Comparison of ENCODE assay signal across 8 cellular contexts in the genomic region with DNA sequence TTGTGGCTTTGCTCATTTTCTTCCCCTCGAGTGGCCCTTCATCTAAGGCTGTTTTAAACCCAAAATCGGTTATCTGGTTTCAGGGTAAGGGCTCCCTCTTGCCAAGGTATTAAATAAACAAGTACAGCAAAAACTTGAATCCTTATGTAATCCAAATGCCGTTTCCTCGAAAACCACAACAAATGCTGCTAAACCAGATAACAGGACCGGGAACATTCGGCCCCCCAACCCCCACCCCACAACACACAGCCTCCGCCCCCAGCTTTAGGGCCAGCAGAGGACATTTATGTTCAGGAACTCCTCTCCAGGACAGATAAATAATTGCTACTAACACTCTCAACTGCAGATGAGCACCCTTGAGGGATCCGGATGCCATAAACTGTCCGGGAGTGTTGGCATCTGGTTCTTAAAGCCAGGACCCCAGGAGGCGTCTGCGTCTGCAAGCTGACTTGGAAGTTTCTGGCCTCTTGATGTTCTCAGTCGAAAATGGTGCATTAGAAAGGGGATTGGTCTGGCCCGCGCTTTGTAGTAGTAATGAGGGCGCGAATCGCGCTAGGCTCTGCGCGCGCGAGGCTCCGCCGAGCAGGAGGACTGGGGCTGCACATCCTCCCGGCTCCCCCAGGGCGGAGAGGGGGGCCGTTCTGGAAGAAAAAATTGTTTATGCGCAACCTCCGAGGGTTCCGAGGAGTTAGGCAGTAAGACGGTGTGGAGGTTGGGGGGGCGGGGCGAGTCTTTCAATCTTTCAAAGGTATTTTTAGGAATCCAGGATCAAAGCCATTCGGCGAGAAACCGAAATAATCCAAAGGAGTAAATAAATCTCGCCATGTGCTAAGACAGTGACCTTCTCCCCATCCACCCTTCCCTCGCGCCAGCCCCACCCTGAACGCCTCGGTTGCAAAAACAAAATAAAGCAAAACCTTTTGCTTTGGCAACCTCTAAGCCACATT. TPM values are rescaled to one million over a fixed set of nuclear protein-coding genes. Genes with fewer than 3 reads are reported as not detected.
DNase-seq lines count a peak whose midpoint lies in the region; ATAC-seq and TF ChIP-seq lines count a peak whose summit lies in the region.

No MANE protein-coding gene starts in this region.

- ATAC-seq in CD4-positive, CD25-positive, alpha-beta regulatory T cell (ENCODE audit: low read depth in 2 of 2), result no peak
- ATAC-seq in IMR-90 (ENCODE audit: low read depth) (no peak), HG02678 (IDR thresholded peaks at IDR 0.05; ENCODE audit: unreplicated experiment) (no peak)

- CTCF ChIA-PET in IMR-90 (lab: Yijun Ruan, JAX), result no interaction called here

- H3K4me1 Mint-ChIP-seq in CD4-positive, CD25-positive, alpha-beta regulatory T cell, result peaks cover 11 to 46% (median 29%) of the 10 kb centered on the region in 4 donors
- peaks cover 28% of the 10 kb centered on the region for H3K4me1 Mint-ChIP-seq in progenitor cell of endocrine pancreas (ENCODE audit: low read depth)

- H3K27me3 ChIP-seq in CD4-positive, CD25-positive, alpha-beta regulatory T cell (ENCODE audit: control insufficient read depth, insufficient read depth, low read length), result peaks cover 28% of the 10 kb centered on the region
- H3K27me3 ChIP-seq in IMR-90 (ENCODE audit: control insufficient read depth, insufficient read depth, low read length), result no peaks in the 10 kb centered on the region
- H3K27me3 ChIP-seq in adrenal gland, result no peaks in the 10 kb centered on the region
- no peaks in the 10 kb centered on the region for H3K27me3 ChIP-seq in right atrium auricular region

- WGBS in IMR-90 (ENCODE audit: extremely low coverage in 2 of 2, insufficient read length in 1 of 2), 2 experiments, result 0% methylated on average over 12 of the region's 41 CpGs; no CpG with 5 or more reads in 1 of the 2 experiments
- WGBS in adrenal gland, 4 donors, result 7 to 19% (median 8%) methylated on average over 35 to 41 of the region's 41 CpGs

- H3K27ac Mint-ChIP-seq in CD4-positive, CD25-positive, alpha-beta regulatory T cell, result peak overlapping the region in 2 of 3 donors; percentile 25 to 63
- peak overlapping the region; percentile 99 for H3K27ac Mint-ChIP-seq in progenitor cell of endocrine pancreas

- H4K5ac ChIP-seq in IMR-90 (ENCODE audit: low read depth, low read length), result 0 out of 2 replicates have a peak overlapping the region, but pooled peaks have one; percentile 8

- peaks cover 70% of the 10 kb centered on the region for H3K27me3 Mint-ChIP-seq in CD4-positive, CD25-positive, alpha-beta regulatory T cell
- H3K27me3 Mint-ChIP-seq in progenitor cell of endocrine pancreas, result no peaks in the 10 kb centered on the region

- H3K4me3 Mint-ChIP-seq in CD4-positive, CD25-positive, alpha-beta regulatory T cell, result peak overlapping the region; percentile 74 to 82 (median 82)
- H3K4me3 Mint-ChIP-seq in progenitor cell of endocrine pancreas (ENCODE audit: low read depth), result peak overlapping the region; percentile 77

- peak overlapping the region; percentile 72 for H2BK5ac ChIP-seq in IMR-90 (ENCODE audit: low read depth, low read length, poor library complexity, severe bottlenecking)

- H2BK15ac ChIP-seq in IMR-90 (ENCODE audit: low read depth, low read length), result 0 out of 3 replicates have a peak overlapping the region, but pooled peaks have one; percentile 19

- no peaks in the 10 kb centered on the region for H3K9me1 ChIP-seq in IMR-90 (ENCODE audit: insufficient read depth, low read length)

- peak overlapping the region; percentile 80 for H3K4me2 ChIP-seq in IMR-90 (ENCODE audit: low read depth, low read length)

- H3K9me3 ChIP-seq in CD4-positive, CD25-positive, alpha-beta regulatory T cell (ENCODE audit: control insufficient read depth in 2 of 2, low read length in 2 of 2), result peaks cover 15 to 22% of the 10 kb centered on the region in 2 experiments
- H3K9me3 ChIP-seq in IMR-90 (ENCODE audit: control insufficient read depth, insufficient read depth, low read length), result peaks cover 4% of the 10 kb centered on the region
- no peaks in the 10 kb centered on the region for H3K9me3 ChIP-seq in adrenal gland (replicated peaks in 1 of 3)
- H3K9me3 ChIP-seq in right atrium auricular region, result peaks cover 7 to 15% of the 10 kb centered on the region in 2 donors

- intact Hi-C loops in IMR-90 (cut with micrococcal nuclease), result loop anchor here (1.0 to 2.0 kb wide), 4 partner anchors 44 to 259 kb away; no protein-coding TSS in a partner anchor
- intact Hi-C loops in adrenal gland (cut with DNase I), result loop anchor here in 1 of 2 donors (10.0 kb wide), 1 partner anchor 153 kb away; no protein-coding TSS in a partner anchor

- peak overlapping the region; percentile 92 for H2BK120ac ChIP-seq in IMR-90 (ENCODE audit: low read depth, low read length)

- H4K20me1 ChIP-seq in IMR-90 (ENCODE audit: insufficient read depth, low read length), result peaks cover 10% of the 10 kb centered on the region; the same call in 1 of the 2 replicates

- H3K79me1 ChIP-seq in IMR-90 (ENCODE audit: low read depth in 1 of 2, low read length in 2 of 2), result peaks cover 0 to 6% of the 10 kb centered on the region in 2 experiments; a peak in 1 of 4 replicates

- no peaks in the 10 kb centered on the region for H3K36me3 ChIP-seq in CD4-positive, CD25-positive, alpha-beta regulatory T cell (ENCODE audit: control insufficient read depth, insufficient read depth, low read length)
- H3K36me3 ChIP-seq in IMR-90 (ENCODE audit: control insufficient read depth, insufficient read depth, low read length) (peaks cover 1% of the 10 kb centered on the region; the same call in 1 of the 2 replicates), adrenal gland (replicated peaks in 1 of 2) (no peaks in the 10 kb centered on the region), right atrium auricular region (no peaks in the 10 kb centered on the region)

- TF ChIP-seq POLR2A in IMR-90 (IDR thresholded peaks at IDR 0.05; ENCODE audit: low read depth, low read length) (peak; percentile 82), adrenal gland (IDR thresholded peaks at IDR 0.05) (peak; percentile 12 to 45)

- H3K23ac ChIP-seq in IMR-90 (ENCODE audit: low read depth, low read length), result peak overlapping the region; percentile 82

- 0 out of 2 replicates have a peak, but pooled peaks have one; percentile 13 for TF ChIP-seq RAD21 in IMR-90 (IDR thresholded peaks at IDR 0.05; ENCODE audit: low read length)

- peak overlapping the region; percentile 10; the same call in 1 of the 2 replicates for H3K14ac ChIP-seq in IMR-90 (replicated peaks; ENCODE audit: low read depth, low read length)

- no peak overlapping the region for H3K27ac ChIP-seq in CD4-positive, CD25-positive, alpha-beta regulatory T cell (ENCODE audit: insufficient read depth, low read length, poor library complexity, severe bottlenecking)
- H3K27ac ChIP-seq in IMR-90 (ENCODE audit: insufficient read depth, low read length) (peak overlapping the region; percentile 76), adrenal gland (peak overlapping the region; percentile 24 to 97 (median 97)), right atrium auricular region (peak overlapping the region; percentile 98)

- H2AK5ac ChIP-seq in IMR-90 (ENCODE audit: low read depth, low read length), result peak overlapping the region; percentile 28

- H3K9me3 Mint-ChIP-seq in CD4-positive, CD25-positive, alpha-beta regulatory T cell, result peaks cover 3 to 23% (median 9%) of the 10 kb centered on the region in 7 donors
- peaks cover 11% of the 10 kb centered on the region for H3K9me3 Mint-ChIP-seq in progenitor cell of endocrine pancreas (ENCODE audit: low read depth)

- peak overlapping the region; percentile 59 for H3K4me3 ChIP-seq in CD4-positive, CD25-positive, alpha-beta regulatory T cell (ENCODE audit: low read depth, low read length)
- H3K4me3 ChIP-seq in IMR-90 (ENCODE audit: insufficient read depth, low read depth, low read length) (peak overlapping the region; percentile 11), adrenal gland (peak overlapping the region in 2 of 4 donors; percentile 39 to 70), right atrium auricular region (peak overlapping the region; percentile 36 to 65)

- peak overlapping the region; percentile 82 for H4K91ac ChIP-seq in IMR-90 (ENCODE audit: insufficient read depth, low read depth, low read length)

- H3K56ac ChIP-seq in IMR-90 (ENCODE audit: extremely low read depth, insufficient read depth, low read length), result peak overlapping the region; percentile 73; the same call in 1 of the 2 replicates

- no TSS peak for BruUV-seq in IMR-90 (replicated peaks; lab: Mats Ljungman, UMichigan)

- H3K9ac ChIP-seq in IMR-90 (ENCODE audit: low read depth, low read length), result peak overlapping the region; percentile 43

- H2BK20ac ChIP-seq in IMR-90 (ENCODE audit: low read depth, low read length), result peak overlapping the region; percentile 73

- POLR2A ChIA-PET in IMR-90 (lab: Charles Lee; ENCODE audit: unreplicated experiment), result no interaction called here

- H2AK9ac ChIP-seq in IMR-90 (replicated peaks; ENCODE audit: low read depth, low read length, poor library complexity), result peak overlapping the region; percentile 71

- peak overlapping the region; percentile 85 for H2AFZ ChIP-seq in IMR-90 (replicated peaks; ENCODE audit: low read length, poor library complexity)

- dilution Hi-C loops in IMR-90 (cut with HindIII; ENCODE audit: low sequenced_read_pairs, unreplicated experiment), result no loop called here

- DNase-seq in CD4-positive, CD25-positive, alpha-beta regulatory T cell, result peak in 1 of 3 donors; percentile 38
- DNase-seq in IMR-90, result peak; percentile 54
- peak; percentile 94 for DNase-seq in OCI-M1 (lab: John Stamatoyannopoulos, UW)
- DNase-seq in adrenal gland, result peak; percentile 49 to 81 (median 61)
- DNase-seq in right atrium auricular region (ENCODE audit: low spot score), result peak; percentile 74
- DNase-seq in progenitor cell of endocrine pancreas (ENCODE audit: low spot score, unreplicated experiment), result no peak
- DNase-seq in LoVo (ENCODE audit: low spot score), result no peak

- H3K4me1 ChIP-seq in CD4-positive, CD25-positive, alpha-beta regulatory T cell (ENCODE audit: control insufficient read depth, insufficient read depth, low read length, poor library complexity, severe bottlenecking), result peaks cover 51% of the 10 kb centered on the region
- H3K4me1 ChIP-seq in IMR-90 (ENCODE audit: control insufficient read depth, insufficient read depth, low read length), result peaks cover 14% of the 10 kb centered on the region
- H3K4me1 ChIP-seq in adrenal gland (replicated peaks in 1 of 2), result peaks cover 23 to 28% of the 10 kb centered on the region in 2 donors
- peaks cover 0 to 47% of the 10 kb centered on the region in 2 donors for H3K4me1 ChIP-seq in right atrium auricular region

- TF ChIP-seq CTCF in IMR-90 (conservative IDR thresholded peaks at IDR 0.05; ENCODE audit: low read depth, low read length) (no peak), adrenal gland (IDR thresholded peaks at IDR 0.05) (peak in 2 of 6 experiments; percentile 14), right atrium auricular region (IDR thresholded peaks at IDR 0.05) (peak in 1 of 2 donors; percentile 11), progenitor cell of endocrine pancreas (IDR thresholded peaks at IDR 0.05; ENCODE audit: unreplicated experiment) (no peak)

- peak overlapping the region; percentile 12; the same call in 1 of the 2 replicates for H3K18ac ChIP-seq in IMR-90 (ENCODE audit: low read depth, low read length)

- peak overlapping the region; percentile 70 to 79; a peak in 3 of 4 replicates for H4K8ac ChIP-seq in IMR-90 (ENCODE audit: low read depth in 2 of 2, low read length in 2 of 2)

- in situ Hi-C loops in IMR-90 (cut with MboI; ENCODE audit: low sequenced_read_pairs), result loop anchor here (10.0 to 25.0 kb wide), 4 partner anchors 133 to 1566 kb away; no protein-coding TSS in a partner anchor

- peak overlapping the region; percentile 90 for H3K4ac ChIP-seq in IMR-90 (ENCODE audit: low read depth, low read length)

- no peaks in the 10 kb centered on the region for H3K36me3 Mint-ChIP-seq in CD4-positive, CD25-positive, alpha-beta regulatory T cell
- peaks cover 18% of the 10 kb centered on the region for H3K36me3 Mint-ChIP-seq in progenitor cell of endocrine pancreas (ENCODE audit: insufficient read depth)

RNA-seq across cellular contexts. Expression of gene ID2, which starts 3.9 kb away (rescaled TPM):
- 55.9 TPM for total RNA-seq in CD4-positive, CD25-positive, alpha-beta regulatory T cell
- polyA plus RNA-seq in CD4-positive, CD25-positive, alpha-beta regulatory T cell, result 10 to 100 TPM; 20.3 to 27.5 (median 24.3) TPM
- total RNA-seq in IMR-90 (2012; rRNA removed) (389 and 431 TPM in 2 replicates), adrenal gland (100 to 1,000 TPM in 7 of 8 donors, 10 to 100 TPM in 1; 80.7 to 468 (median 244) TPM), right atrium auricular region (100 to 1,000 TPM; 213 to 421 TPM), progenitor cell of endocrine pancreas (292 and 304 TPM in 2 replicates)
- polyA plus RNA-seq in IMR-90 (2012; rRNA removed) (264 and 399 TPM in 2 replicates), adrenal gland (100 to 1,000 TPM in 1 of 3 donors, 10 to 100 TPM in 2; 93.0 to 127 (median 96.0) TPM)
- polyA plus RNA-seq in IMR-90 (2012; cell fraction: cytosol; rRNA removed), result 1,308 and 1,433 TPM in 2 replicates
- polyA plus RNA-seq in IMR-90 (2012; cell fraction: nucleus; rRNA removed; ENCODE audit: low replicate concordance), result 1,141 and 1,720 TPM in 2 replicates

Comparison
In these comparisons a context has a peak if more than half of its experiments do, and no peak if none do; other contexts are left out.
1. DNase-seq: peak in IMR-90 (single experiment), OCI-M1 (single experiment), adrenal gland (7 of 7) and right atrium auricular region (single experiment); none in progenitor cell of endocrine pancreas (single experiment) and LoVo (single experiment).